32 cellular contexts compared by ENCODE assay signal in genomic region chr2:130264501-130264900, GRCh38.
"Had no signal": no experiment of that assay in that cellular context is flagged by ENCODE, and none has a peak within 500 bp of the region (broad histone marks: within the 10 kb centered on the region; RNA-seq: fewer than 3 reads in every experiment).

No MANE protein-coding gene starts in this region.

- ATAC-seq: activated CD8-positive, alpha-beta memory T cell treated with anti-CD3 and anti-CD28 coated beads, Interleukin-2, amount 10 ng/mL, durations not matched to agents 7 days and 5 days; activated CD8-positive, alpha-beta T cell treated with anti-CD3 and anti-CD28 coated beads, Interleukin-2, amount 10 ng/mL, durations not matched to agents 7 days and 5 days; body of pancreas; effector memory CD8-positive, alpha-beta T cell; foreskin keratinocyte; gastrocnemius medialis had no signal

- H3K36me3 Mint-ChIP-seq: activated CD4-positive, alpha-beta memory T cell treated with anti-CD3 and anti-CD28 coated beads for 36 hours; activated CD8-positive, alpha-beta memory T cell treated with anti-CD3 and anti-CD28 coated beads, Interleukin-2, amount 10 ng/mL, durations not matched to agents 7 days and 5 days; activated naive CD4-positive, alpha-beta T cell treated with anti-CD3 and anti-CD28 coated beads, Interleukin-2, amount 50 U/mL, for 24 hours; activated naive CD8-positive, alpha-beta T cell treated with anti-CD3 and anti-CD28 coated beads for 36 hours had no signal

- DNase-seq: activated CD4-positive, alpha-beta memory T cell treated with anti-CD3 and anti-CD28 coated beads for 36 hours; activated CD4-positive, alpha-beta T cell treated with anti-CD3 and anti-CD28 coated beads for 48 hours; activated CD4-positive, CD25-positive, alpha-beta regulatory T cell; activated CD8-positive, alpha-beta memory T cell treated with anti-CD3 and anti-CD28 coated beads, Interleukin-2, amount 10 ng/mL, durations not matched to agents 7 days and 5 days; activated CD8-positive, alpha-beta memory T cell treated with anti-CD3 and anti-CD28 coated beads, Interleukin-2, amount 50 U/mL, for 4 hours; activated CD8-positive, alpha-beta T cell treated with anti-CD3 and anti-CD28 coated beads, Interleukin-2, amount 10 ng/mL, durations not matched to agents 7 days and 5 days; activated effector memory CD4-positive, alpha-beta T cell treated with anti-CD3 and anti-CD28 coated beads, Interleukin-2, amount 50 U/mL, for 16 hours; activated naive CD4-positive, alpha-beta T cell treated with anti-CD3 and anti-CD28 coated beads for 36 hours; activated naive CD8-positive, alpha-beta T cell treated with anti-CD3 and anti-CD28 coated beads for 36 hours; activated naive CD8-positive, alpha-beta T cell treated with anti-CD3 and anti-CD28 coated beads, Interleukin-2, amount 50 U/mL, for 24 hours; activated T-cell treated with anti-CD3 and anti-CD28 coated beads, Interleukin-2, amount 50 U/mL, for 1 hour; activated T-cell treated with anti-CD3 and anti-CD28 coated beads, Interleukin-2, amount 50 U/mL, for 48 hours; adrenal gland; amygdala; aorta; body of pancreas; caudate nucleus; cortex of kidney; dermis blood vessel endothelial cell; effector CD4-positive, alpha-beta T cell; effector memory CD8-positive, alpha-beta T cell; erythroblast; foreskin keratinocyte; gastrocnemius medialis; glutamatergic neuron; T1000; WERI-Rb-1 had no signal

- H3K36me3 ChIP-seq: adrenal gland, esophagus muscularis mucosa, gastrocnemius medialis, WERI-Rb-1 had no signal

- H3K9me3 ChIP-seq: adrenal gland, body of pancreas, esophagus muscularis mucosa, gastrocnemius medialis had no signal

- H3K9me3 Mint-ChIP-seq: activated CD4-positive, alpha-beta memory T cell treated with anti-CD3 and anti-CD28 coated beads for 36 hours; activated naive CD4-positive, alpha-beta T cell treated with anti-CD3 and anti-CD28 coated beads for 36 hours; activated naive CD4-positive, alpha-beta T cell treated with anti-CD3 and anti-CD28 coated beads, Interleukin-2, amount 50 U/mL, for 24 hours; activated naive CD8-positive, alpha-beta T cell treated with anti-CD3 and anti-CD28 coated beads for 36 hours; activated naive CD8-positive, alpha-beta T cell treated with anti-CD3 and anti-CD28 coated beads, Interleukin-2, amount 50 U/mL, for 24 hours; activated T-helper 1 cell treated with anti-CD3 and anti-CD28 coated beads, Interleukin-12 subunit alpha, Interleukin-12 subunit beta, Interleukin-2, Interleukin-4 antibody, amounts not matched to agents 30 ng/mL and 10 ng/mL and 1 ng/mL, durations not matched to agents 14 hours and 24 hours and 36 hours; activated T-helper 2 cell treated with anti-CD3 and anti-CD28 coated beads, Interferon-gamma antibody, Interleukin-2, Interleukin-4, amounts not matched to agents 10 μg/mL and 5 μg/mL and 100 μg/mL, durations not matched to agents 14 hours and 24 hours and 36 hours; effector memory CD8-positive, alpha-beta T cell; T-helper 1 cell treated with Interleukin-12 subunit alpha and Interleukin-12 subunit beta and Interleukin-4 antibody, amounts not matched to agents 30 μg/mL and 1 μg/mL, for 36 hours had no signal

- H3K4me1 Mint-ChIP-seq: activated CD8-positive, alpha-beta memory T cell treated with anti-CD3 and anti-CD28 coated beads, Interleukin-2, amount 10 ng/mL, durations not matched to agents 7 days and 5 days; activated naive CD4-positive, alpha-beta T cell treated with anti-CD3 and anti-CD28 coated beads, Interleukin-2, amount 50 U/mL, for 24 hours; activated naive CD8-positive, alpha-beta T cell treated with anti-CD3 and anti-CD28 coated beads for 36 hours; activated naive CD8-positive, alpha-beta T cell treated with anti-CD3 and anti-CD28 coated beads, Interleukin-2, amount 50 U/mL, for 24 hours had no signal

- H3K4me1 ChIP-seq: adrenal gland, body of pancreas, esophagus muscularis mucosa, foreskin keratinocyte, gastrocnemius medialis had no signal

- H3K27ac ChIP-seq: adrenal gland, body of pancreas, esophagus muscularis mucosa, foreskin keratinocyte, gastrocnemius medialis, WERI-Rb-1 had no signal

- H3K4me3 ChIP-seq: adrenal gland, body of pancreas, esophagus muscularis mucosa, gastrocnemius medialis had no signal

- H3K27me3 ChIP-seq: adrenal gland, body of pancreas had no signal

- H3K27ac Mint-ChIP-seq: activated CD4-positive, alpha-beta memory T cell treated with anti-CD3 and anti-CD28 coated beads for 36 hours; activated CD8-positive, alpha-beta memory T cell treated with anti-CD3 and anti-CD28 coated beads, Interleukin-2, amount 10 ng/mL, durations not matched to agents 7 days and 5 days; activated CD8-positive, alpha-beta T cell treated with anti-CD3 and anti-CD28 coated beads, Interleukin-2, amount 10 ng/mL, durations not matched to agents 7 days and 5 days; activated naive CD4-positive, alpha-beta T cell treated with anti-CD3 and anti-CD28 coated beads for 36 hours; activated naive CD4-positive, alpha-beta T cell treated with anti-CD3 and anti-CD28 coated beads, Interleukin-2, amount 50 U/mL, for 24 hours; activated naive CD8-positive, alpha-beta T cell treated with anti-CD3 and anti-CD28 coated beads for 36 hours; activated naive CD8-positive, alpha-beta T cell treated with anti-CD3 and anti-CD28 coated beads, Interleukin-2, amount 50 U/mL, for 24 hours; activated T-helper 1 cell treated with anti-CD3 and anti-CD28 coated beads, Interleukin-12 subunit alpha, Interleukin-12 subunit beta, Interleukin-2, Interleukin-4 antibody, amounts not matched to agents 30 ng/mL and 10 ng/mL and 1 ng/mL, durations not matched to agents 14 hours and 24 hours and 36 hours; activated T-helper 2 cell treated with anti-CD3 and anti-CD28 coated beads, Interferon-gamma antibody, Interleukin-2, Interleukin-4, amounts not matched to agents 10 μg/mL and 5 μg/mL and 100 μg/mL, durations not matched to agents 14 hours and 24 hours and 36 hours; effector memory CD8-positive, alpha-beta T cell; T-helper 1 cell treated with Interleukin-12 subunit alpha and Interleukin-12 subunit beta and Interleukin-4 antibody, amounts not matched to agents 30 μg/mL and 1 μg/mL, for 36 hours had no signal

- H3K4me3 Mint-ChIP-seq: activated CD4-positive, alpha-beta memory T cell treated with anti-CD3 and anti-CD28 coated beads for 36 hours; activated CD8-positive, alpha-beta memory T cell treated with anti-CD3 and anti-CD28 coated beads, Interleukin-2, amount 10 ng/mL, durations not matched to agents 7 days and 5 days; activated CD8-positive, alpha-beta T cell treated with anti-CD3 and anti-CD28 coated beads, Interleukin-2, amount 10 ng/mL, durations not matched to agents 7 days and 5 days; activated naive CD4-positive, alpha-beta T cell treated with anti-CD3 and anti-CD28 coated beads for 36 hours; activated naive CD4-positive, alpha-beta T cell treated with anti-CD3 and anti-CD28 coated beads, Interleukin-2, amount 50 U/mL, for 24 hours; activated naive CD8-positive, alpha-beta T cell treated with anti-CD3 and anti-CD28 coated beads for 36 hours; activated naive CD8-positive, alpha-beta T cell treated with anti-CD3 and anti-CD28 coated beads, Interleukin-2, amount 50 U/mL, for 24 hours; activated T-helper 1 cell treated with anti-CD3 and anti-CD28 coated beads, Interleukin-12 subunit alpha, Interleukin-12 subunit beta, Interleukin-2, Interleukin-4 antibody, amounts not matched to agents 30 ng/mL and 10 ng/mL and 1 ng/mL, durations not matched to agents 14 hours and 24 hours and 36 hours; effector memory CD8-positive, alpha-beta T cell; T-helper 1 cell treated with Interleukin-12 subunit alpha and Interleukin-12 subunit beta and Interleukin-4 antibody, amounts not matched to agents 30 μg/mL and 1 μg/mL, for 36 hours had no signal
